8 cellular contexts compared by ENCODE assay signal in genomic region chr20:330233-331149, GRCh38. TPM values are rescaled to one million over a fixed set of nuclear protein-coding genes. Genes with fewer than 3 reads are reported as not detected.
DNase-seq lines count a peak whose midpoint lies in the region; ATAC-seq and TF ChIP-seq lines count a peak whose summit lies in the region.

No MANE protein-coding gene starts in this region.

- ATAC-seq in HG03520 (IDR thresholded peaks at IDR 0.05; ENCODE audit: unreplicated experiment) (peak; percentile 34), mucosa of descending colon (peak; percentile 47)

- peaks cover 7% of the 10 kb centered on the region for H3K4me1 Mint-ChIP-seq in activated CD4-positive, alpha-beta memory T cell treated with anti-CD3 and anti-CD28 coated beads for 36 hours (ENCODE audit: low read depth)
- peaks cover 24% of the 10 kb centered on the region for H3K4me1 Mint-ChIP-seq in endodermal cell

- H3K27ac Mint-ChIP-seq in activated CD4-positive, alpha-beta memory T cell treated with anti-CD3 and anti-CD28 coated beads for 36 hours: no peak overlapping the region
- peak overlapping the region; percentile 16 for H3K27ac Mint-ChIP-seq in endodermal cell

- no peak for TF ChIP-seq POLR2A in testis (IDR thresholded peaks at IDR 0.05)

- H3K36me3 ChIP-seq in endodermal cell (ENCODE audit: control insufficient read depth, insufficient read depth, low read length) (peaks cover 12% of the 10 kb centered on the region), mucosa of descending colon (ENCODE audit: low read depth) (no peaks in the 10 kb centered on the region), testis (ENCODE audit: low read depth, missing control alignments) (no peaks in the 10 kb centered on the region)

- H3K4me1 ChIP-seq in endodermal cell (ENCODE audit: control insufficient read depth, insufficient read depth, low read length) (peaks cover 8% of the 10 kb centered on the region), mucosa of descending colon (ENCODE audit: low read depth) (peaks cover 15% of the 10 kb centered on the region), testis (peaks cover 38% of the 10 kb centered on the region)

- H3K27ac ChIP-seq in endodermal cell (ENCODE audit: low read depth, low read length): peak overlapping the region; percentile 21
- H3K27ac ChIP-seq in testis: no peak overlapping the region

- 58 to 60% methylated on average over 9 to 16 of the region's 16 CpGs for WGBS in endodermal cell (ENCODE audit: insufficient coverage in 1 of 2, insufficient read length in 1 of 2), 2 experiments
- 44 to 46% methylated on average over 16 of the region's 16 CpGs for WGBS in testis, 2 donors

- no peaks in the 10 kb centered on the region for H3K9me3 Mint-ChIP-seq in activated CD4-positive, alpha-beta memory T cell treated with anti-CD3 and anti-CD28 coated beads for 36 hours
- no peaks in the 10 kb centered on the region for H3K9me3 Mint-ChIP-seq in endodermal cell

- no peaks in the 10 kb centered on the region for H3K9me3 ChIP-seq in endodermal cell (ENCODE audit: control insufficient read depth, low read length)
- H3K9me3 ChIP-seq in mucosa of descending colon: no peaks in the 10 kb centered on the region
- no peaks in the 10 kb centered on the region for H3K9me3 ChIP-seq in testis

- no peaks in the 10 kb centered on the region for H3K36me3 Mint-ChIP-seq in activated CD4-positive, alpha-beta memory T cell treated with anti-CD3 and anti-CD28 coated beads for 36 hours
- peaks cover 23% of the 10 kb centered on the region for H3K36me3 Mint-ChIP-seq in endodermal cell (ENCODE audit: low read depth)

- H3K4me3 ChIP-seq in endodermal cell (ENCODE audit: low read length) (peak overlapping the region; percentile 83), mucosa of descending colon (no peak overlapping the region), testis (no peak overlapping the region)

- H3K9ac ChIP-seq in endodermal cell (ENCODE audit: extremely low read depth, low read length, poor library complexity, severe bottlenecking): no peak overlapping the region

- H3K4me3 Mint-ChIP-seq in activated CD4-positive, alpha-beta memory T cell treated with anti-CD3 and anti-CD28 coated beads for 36 hours: no peak overlapping the region
- peak overlapping the region; percentile 81 for H3K4me3 Mint-ChIP-seq in endodermal cell

- TF ChIP-seq CTCF in endodermal cell (conservative IDR thresholded peaks at IDR 0.05): peak; percentile 94
- TF ChIP-seq CTCF in mucosa of descending colon (IDR thresholded peaks at IDR 0.05): peak; percentile 54
- peak; percentile 55 to 77 (median 64) for TF ChIP-seq CTCF in testis (IDR thresholded peaks at IDR 0.05)

- no peaks in the 10 kb centered on the region for H3K27me3 ChIP-seq in endodermal cell (ENCODE audit: control insufficient read depth, insufficient read depth, low read length, poor library complexity, severe bottlenecking)
- H3K27me3 ChIP-seq in testis: no peaks in the 10 kb centered on the region

- intact Hi-C loops in activated CD4-positive, alpha-beta memory T cell treated with anti-CD3 and anti-CD28 coated beads for 36 hours (cut with micrococcal nuclease): loop anchor here (1.0 to 2.0 kb wide), 2 partner anchors 64 to 121 kb away; no protein-coding TSS in a partner anchor
- intact Hi-C loops in mucosa of descending colon (cut with DNase I, micrococcal nuclease) (no loop called here), testis (cut with DNase I; ENCODE audit: low total_unique reads) (no loop called here)

- CTCF ChIA-PET in activated CD4-positive, alpha-beta memory T cell treated with anti-CD3 and anti-CD28 coated beads for 36 hours (lab: Charles Lee): interaction anchor here (0.6 to 5.1 kb wide), 39 partner anchors 9 to 213 kb away, joined by 3 to 37 read pairs (median 4); partner anchors contain the start of genes CSNK2A1, NRSN2, TBC1D20 and ZCCHC3

- H3K27me3 Mint-ChIP-seq in activated CD4-positive, alpha-beta memory T cell treated with anti-CD3 and anti-CD28 coated beads for 36 hours: no peaks in the 10 kb centered on the region
- H3K27me3 Mint-ChIP-seq in endodermal cell (ENCODE audit: insufficient read depth): peaks cover 26% of the 10 kb centered on the region

- POLR2A ChIA-PET in activated CD4-positive, alpha-beta memory T cell treated with anti-CD3 and anti-CD28 coated beads for 36 hours (lab: Charles Lee): interaction anchor here (1.0 kb wide), 1 partner anchor 29 kb away, joined by 4 read pairs; no protein-coding TSS in a partner anchor

- DNase-seq in DMS79 treated with DMSO at 0.1 percent for 48 hours (lab: John Stamatoyannopoulos, UW) (peak; percentile 48), NCI-H82 treated with DMSO at 0.1 percent for 48 hours (lab: John Stamatoyannopoulos, UW; ENCODE audit: unreplicated experiment) (peak; percentile 52), endodermal cell (peak; percentile 85), mucosa of descending colon (peak in 1 of 3 donors; percentile 58), testis (peak; percentile 66), NCI-H774 (lab: John Stamatoyannopoulos, UW) (no peak)
- peak; percentile 73 for DNase-seq in activated CD4-positive, alpha-beta memory T cell treated with anti-CD3 and anti-CD28 coated beads for 36 hours

RNA-seq across cellular contexts. Expression of gene SOX12, which starts 5.1 kb away (rescaled TPM):
- total RNA-seq in activated CD4-positive, alpha-beta memory T cell treated with anti-CD3 and anti-CD28 coated beads for 36 hours: 1 to 10 TPM; 4.4 to 4.7 TPM
- total RNA-seq in endodermal cell: 10 to 100 TPM; 71.4 to 81.7 TPM
- 60.7 TPM for polyA plus RNA-seq in endodermal cell (2013, experiment 1 of 2)
- 57.0 TPM for polyA plus RNA-seq in endodermal cell (2013, experiment 2 of 2)
- total RNA-seq in mucosa of descending colon: 10 to 100 TPM in 1 of 3 donors, 1 to 10 TPM in 2; 3.9 to 24.0 (median 4.5) TPM
- 10 to 100 TPM; 19.2 to 23.8 TPM for total RNA-seq in testis
- polyA plus RNA-seq in testis (ENCODE audit: insufficient read depth, low read depth, low replicate concordance): 13.4 TPM

RNA-seq across cellular contexts. Expression of gene NRSN2, which starts 16.4 kb away (rescaled TPM):
- total RNA-seq in activated CD4-positive, alpha-beta memory T cell treated with anti-CD3 and anti-CD28 coated beads for 36 hours: 1 to 10 TPM; 9.5 to 9.7 TPM
- total RNA-seq in endodermal cell (10 to 100 TPM; 24.7 to 38.4 TPM), mucosa of descending colon (10 to 100 TPM in 2 of 3 donors, 1 to 10 TPM in 1; 8.7 to 21.1 (median 13.1) TPM), testis (10 to 100 TPM; 62.4 to 79.0 TPM)
- 34.9 TPM for polyA plus RNA-seq in endodermal cell (2013, experiment 1 of 2)
- 37.1 TPM for polyA plus RNA-seq in endodermal cell (2013, experiment 2 of 2)
- 49.4 TPM for polyA plus RNA-seq in testis (ENCODE audit: insufficient read depth, low read depth, low replicate concordance)

RNA-seq across cellular contexts. Expression of gene ZCCHC3, which starts 33.1 kb away (rescaled TPM):
- total RNA-seq in activated CD4-positive, alpha-beta memory T cell treated with anti-CD3 and anti-CD28 coated beads for 36 hours: 10 to 100 TPM; 15.2 to 15.9 TPM
- total RNA-seq in endodermal cell (10 to 100 TPM; 39.5 to 46.1 TPM), mucosa of descending colon (10 to 100 TPM; 12.0 to 18.7 (median 12.6) TPM), testis (10 to 100 TPM; 29.1 to 34.9 TPM)
- polyA plus RNA-seq in endodermal cell (2013, experiment 1 of 2): 41.4 TPM
- polyA plus RNA-seq in endodermal cell (2013, experiment 2 of 2): 36.9 TPM
- 21.2 TPM for polyA plus RNA-seq in testis (ENCODE audit: insufficient read depth, low read depth, low replicate concordance)

RNA-seq across cellular contexts. Expression of gene C20orf96, which starts 39.9 kb away (rescaled TPM):
- 1 to 10 TPM; 5.4 to 6.4 TPM for total RNA-seq in activated CD4-positive, alpha-beta memory T cell treated with anti-CD3 and anti-CD28 coated beads for 36 hours
- total RNA-seq in endodermal cell (10 to 100 TPM; 21.8 to 29.4 TPM), mucosa of descending colon (10 to 100 TPM in 2 of 3 donors, 1 to 10 TPM in 1; 6.8 to 12.1 (median 11.3) TPM), testis (10 to 100 TPM; 16.7 to 32.0 TPM)
- polyA plus RNA-seq in endodermal cell (2013, experiment 1 of 2): 42.1 TPM
- polyA plus RNA-seq in endodermal cell (2013, experiment 2 of 2): 32.5 TPM
- polyA plus RNA-seq in testis (ENCODE audit: insufficient read depth, low read depth, low replicate concordance): 46.3 TPM

RNA-seq across cellular contexts. Expression of gene TRIB3, which starts 50.1 kb away (rescaled TPM):
- 10 to 100 TPM; 42.6 to 43.5 TPM for total RNA-seq in activated CD4-positive, alpha-beta memory T cell treated with anti-CD3 and anti-CD28 coated beads for 36 hours
- 1 to 10 TPM; 4.0 TPM for total RNA-seq in endodermal cell
- 7.6 TPM for polyA plus RNA-seq in endodermal cell (2013, experiment 1 of 2)
- polyA plus RNA-seq in endodermal cell (2013, experiment 2 of 2): 5.8 TPM
- 1 to 10 TPM; 1.4 to 7.4 (median 3.4) TPM for total RNA-seq in mucosa of descending colon
- 1 to 10 TPM; 2.9 to 3.6 TPM for total RNA-seq in testis
- polyA plus RNA-seq in testis (ENCODE audit: insufficient read depth, low read depth, low replicate concordance): 2.8 TPM
